In the genomic region with DNA sequence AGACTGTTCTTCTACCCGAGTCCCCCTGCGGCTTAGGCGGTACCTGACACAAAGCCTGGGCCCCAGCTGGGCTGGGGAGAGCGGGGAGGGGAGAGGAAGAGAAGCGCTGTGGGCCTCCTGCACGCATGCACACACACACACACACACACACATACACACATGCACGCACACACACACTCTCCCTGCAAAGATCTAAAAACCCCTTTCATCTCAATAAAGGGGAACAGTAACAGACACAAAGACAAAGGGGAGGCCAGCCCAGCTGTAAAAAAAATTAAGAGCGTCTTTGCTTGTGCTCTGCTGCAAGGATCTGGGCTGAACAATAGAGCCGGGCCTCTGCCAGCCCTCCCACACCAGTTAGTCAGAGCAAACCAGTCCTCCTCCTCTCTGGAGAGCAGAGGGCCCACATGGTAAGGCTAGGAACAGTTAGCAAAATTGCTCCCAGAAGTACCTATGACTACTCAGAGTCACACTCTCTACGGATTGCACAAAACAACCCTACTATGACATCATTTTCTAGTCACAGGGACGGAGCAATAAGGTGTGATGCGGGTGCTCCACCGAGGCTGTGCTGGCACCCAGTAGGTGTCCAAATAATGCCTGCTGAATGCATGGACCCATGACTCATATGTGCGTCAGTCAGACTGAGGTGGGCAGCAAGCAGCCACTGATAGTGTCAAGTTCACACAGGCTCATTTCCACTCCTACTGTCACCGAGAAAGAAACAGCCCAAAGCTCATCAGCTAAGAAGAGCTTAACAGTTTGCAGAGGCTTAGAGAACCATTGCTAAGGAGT, we compare ENCODE assay signal across 8 cellular contexts. TPM values are rescaled to one million over a fixed set of nuclear protein-coding genes. Genes with fewer than 3 reads are reported as not detected.
DNase-seq lines count a peak whose midpoint lies in the region; ATAC-seq lines count a peak whose summit lies in the region.

No MANE protein-coding gene starts in this region.

- peak overlapping the region; percentile 24 for H3K18ac ChIP-seq in neuronal stem cell (ENCODE audit: low read length)

- no peak overlapping the region for H2BK5ac ChIP-seq in neuronal stem cell (ENCODE audit: low read length)

- H2BK12ac ChIP-seq in neuronal stem cell (ENCODE audit: low read length) = no peak overlapping the region

- H3K4me3 Mint-ChIP-seq in activated T-cell treated with anti-CD3 and anti-CD28 coated beads, Interleukin-2, amount 50 U/mL, for 4 hours = peak overlapping the region; percentile 76

- H3K23ac ChIP-seq in neuronal stem cell (ENCODE audit: low read depth, low read length, poor library complexity) = no peak overlapping the region

- peak overlapping the region; percentile 55 for H2AFZ ChIP-seq in neuronal stem cell (ENCODE audit: low read length)

- H3K4me3 ChIP-seq in neuronal stem cell (ENCODE audit: low read length in 2 of 2) = peak overlapping the region in 1 of 2 donors; percentile 37

- H3K79me1 ChIP-seq in neuronal stem cell (ENCODE audit: low read depth, low read length) = peaks cover 5% of the 10 kb centered on the region

- H3K9ac ChIP-seq in neuronal stem cell (ENCODE audit: low read depth, low read length, poor library complexity) = peak overlapping the region; percentile 15

- peak overlapping the region; percentile 61 for H3K4me2 ChIP-seq in neuronal stem cell (ENCODE audit: insufficient read depth, low read length, poor library complexity, severe bottlenecking)

- no peak overlapping the region for H2BK15ac ChIP-seq in neuronal stem cell (ENCODE audit: low read length)

- H2BK120ac ChIP-seq in neuronal stem cell (ENCODE audit: low read depth, low read length) = no peak overlapping the region

- H3K4me1 ChIP-seq in neuronal stem cell (ENCODE audit: control insufficient read depth in 2 of 2, insufficient read depth in 1 of 2, low read depth in 1 of 2, low read length in 2 of 2) = peaks cover 62 to 66% of the 10 kb centered on the region in 2 donors

- H4K8ac ChIP-seq in neuronal stem cell (ENCODE audit: low read depth, low read length) = no peak overlapping the region

- no CpG with 5 or more reads among the region's 15 CpGs for WGBS in neuronal stem cell (ENCODE audit: extremely low coverage in 2 of 2, insufficient read length in 2 of 2, insufficient replicate concordance in 1 of 2), 2 donors

- no peak overlapping the region for H4K91ac ChIP-seq in neuronal stem cell (ENCODE audit: low read depth, low read length, poor library complexity)

- peaks cover 15% of the 10 kb centered on the region for H3K36me3 Mint-ChIP-seq in activated T-cell treated with anti-CD3 and anti-CD28 coated beads, Interleukin-2, amount 50 U/mL, for 4 hours (ENCODE audit: insufficient read depth)

- ATAC-seq in HG02852 (IDR thresholded peaks at IDR 0.05; ENCODE audit: unreplicated experiment) = peak; percentile 50
- peak; percentile 89 for ATAC-seq in activated T-cell treated with anti-CD3 and anti-CD28 coated beads, Interleukin-2, amount 50 U/mL, for 4 hours

- H3K14ac ChIP-seq in neuronal stem cell (ENCODE audit: low read length) = no peak overlapping the region

- no peaks in the 10 kb centered on the region for H3K9me3 Mint-ChIP-seq in activated T-cell treated with anti-CD3 and anti-CD28 coated beads, Interleukin-2, amount 50 U/mL, for 4 hours

- no peak overlapping the region for H2AK5ac ChIP-seq in neuronal stem cell (ENCODE audit: low read depth, low read length)

- DNase-seq in GM04503 (ENCODE audit: low read depth) = peak; percentile 86
- DNase-seq in NOMO-1 treated with dmso at 0.1 percent for 144 hours (lab: John Stamatoyannopoulos, UW; ENCODE audit: unreplicated experiment) = peak; percentile 39
- DNase-seq in activated T-cell treated with anti-CD3 and anti-CD28 coated beads, Interleukin-2, amount 50 U/mL, for 4 hours = peak; percentile 74
- peak; percentile 92 for DNase-seq in fibroblast of gingiva (ENCODE audit: low read depth)
- DNase-seq in neuronal stem cell (ENCODE audit: low spot score) = peak; percentile 79
- DNase-seq in substantia nigra (lab: John Stamatoyannopoulos, UW) = peak in 23 of 49 donors; percentile 24 to 73 (median 44)
- DNase-seq in NCI-H1930 (lab: John Stamatoyannopoulos, UW) = no peak

- H3K4ac ChIP-seq in neuronal stem cell (ENCODE audit: low read length) = no peak overlapping the region

- H3K4me1 Mint-ChIP-seq in activated T-cell treated with anti-CD3 and anti-CD28 coated beads, Interleukin-2, amount 50 U/mL, for 4 hours (ENCODE audit: low read depth) = peaks cover 97% of the 10 kb centered on the region

- peaks cover 0 to 54% (median 0%) of the 10 kb centered on the region in 3 experiments for H3K27me3 ChIP-seq in neuronal stem cell (ENCODE audit: control insufficient read depth in 3 of 3, insufficient read depth in 3 of 3, low read depth in 1 of 3, low read length in 3 of 3)

- peaks cover 0 to 22% of the 10 kb centered on the region in 2 donors for H3K36me3 ChIP-seq in neuronal stem cell (replicated peaks in 1 of 2; ENCODE audit: control insufficient read depth in 2 of 2, insufficient read depth in 2 of 2, low read length in 2 of 2)

- no peak overlapping the region for H3K27ac ChIP-seq in neuronal stem cell (replicated peaks; ENCODE audit: low read length)
- peak overlapping the region; percentile 84 for H3K27ac ChIP-seq in substantia nigra (ENCODE audit: low read depth, low read length, poor library complexity, severe bottlenecking)

- H3K27me3 Mint-ChIP-seq in activated T-cell treated with anti-CD3 and anti-CD28 coated beads, Interleukin-2, amount 50 U/mL, for 4 hours (ENCODE audit: low read depth) = no peaks in the 10 kb centered on the region

- no peaks in the 10 kb centered on the region for H3K9me3 ChIP-seq in neuronal stem cell (replicated peaks in 1 of 2; ENCODE audit: control insufficient read depth in 2 of 2, insufficient read depth in 1 of 2, low read depth in 1 of 2, low read length in 2 of 2)

RNA-seq across cellular contexts. Expression of gene ITPRIP, which starts 9.2 kb away (rescaled TPM):
- 10 to 100 TPM; 18.1 to 21.9 (median 19.5) TPM for total RNA-seq in activated T-cell treated with anti-CD3 and anti-CD28 coated beads, Interleukin-2, amount 50 U/mL, for 4 hours
- 2.3 TPM for polyA plus RNA-seq in neuronal stem cell (2013, experiment 1 of 2)
- polyA plus RNA-seq in neuronal stem cell (2013, experiment 2 of 2) = 2.1 TPM

RNA-seq across cellular contexts. Expression of gene CFAP58, which starts 24.5 kb away (rescaled TPM):
- total RNA-seq in activated T-cell treated with anti-CD3 and anti-CD28 coated beads, Interleukin-2, amount 50 U/mL, for 4 hours = not detected
- 0.20 TPM for polyA plus RNA-seq in neuronal stem cell (2013, experiment 1 of 2)
- 0.11 TPM for polyA plus RNA-seq in neuronal stem cell (2013, experiment 2 of 2)

Comparison
In these comparisons a context has a peak if more than half of its experiments do, and no peak if none do; other contexts are left out.
1. DNase-seq: peak in GM04503 (single experiment), NOMO-1 treated with dmso at 0.1 percent for 144 hours (single experiment), activated T-cell treated with anti-CD3 and anti-CD28 coated beads, Interleukin-2, amount 50 U/mL, for 4 hours (single experiment), fibroblast of gingiva (single experiment) and neuronal stem cell (single experiment); none in NCI-H1930 (0 of 2).